18 cellular contexts compared by ENCODE assay signal in the genomic region with DNA sequence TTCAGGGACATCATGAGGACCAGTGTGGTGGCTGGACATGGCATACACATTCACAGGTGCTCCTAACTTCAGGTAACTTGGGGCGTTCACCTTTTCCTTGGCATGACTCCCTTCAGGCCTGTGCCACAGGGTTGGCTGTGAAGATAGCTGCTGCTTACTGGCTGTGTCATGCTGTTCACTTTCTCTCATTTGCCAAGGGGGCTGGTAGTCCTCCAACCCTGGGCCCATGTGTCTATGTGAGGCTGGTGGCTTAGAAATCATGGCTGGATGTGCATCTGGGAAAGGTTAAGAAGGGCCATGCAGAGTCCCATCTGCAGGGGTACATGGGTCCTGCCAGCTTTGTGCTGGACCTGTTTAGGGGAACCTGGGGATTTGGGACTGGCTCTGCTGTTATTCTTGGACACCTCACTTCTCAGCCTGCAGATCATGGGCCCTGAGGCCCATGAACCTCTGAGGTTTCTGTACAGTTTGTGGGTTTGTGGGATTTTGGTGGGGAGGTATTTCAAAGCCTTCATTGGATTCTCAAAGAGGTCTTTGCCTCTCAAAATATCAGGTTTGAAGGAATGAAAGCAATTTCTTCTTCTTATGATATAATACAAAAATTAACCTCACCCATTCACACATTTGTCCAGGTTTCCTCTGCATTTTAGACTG.
DNase-seq lines count a peak whose midpoint lies in the region; ATAC-seq and TF ChIP-seq lines count a peak whose summit lies in the region.
"Had no signal": no experiment of that assay in that cellular context is flagged by ENCODE, and none has a peak within 500 bp of the region (broad histone marks: within the 10 kb centered on the region; RNA-seq: fewer than 3 reads in every experiment).

No MANE protein-coding gene starts in this region.

- no peak overlapping the region for H3K9ac ChIP-seq in H9 (ENCODE audit: extremely low read depth, insufficient read length, low read length)
- no peak overlapping the region for H3K9ac ChIP-seq in MM.1S (ENCODE audit: low read length)
- H3K9ac ChIP-seq: BLaER1 had no signal

- H3K36me3 Mint-ChIP-seq in H9 (ENCODE audit: insufficient read depth in 1 of 3, low read depth in 3 of 3) = peaks cover 3 to 28% (median 14%) of the 10 kb centered on the region in 3 experiments; a peak in 6 of 7 replicates
- H3K36me3 Mint-ChIP-seq: CD14-positive monocyte; CD4-positive, alpha-beta memory T cell had no signal

- no peak overlapping the region for H2BK15ac ChIP-seq in H9 (ENCODE audit: low read depth, low read length)

- no peak overlapping the region; a peak in 1 of 7 replicates for H3K27ac Mint-ChIP-seq in H9
- H3K27ac Mint-ChIP-seq: CD14-positive monocyte; CD4-positive, alpha-beta memory T cell had no signal

- no peak overlapping the region for H2BK20ac ChIP-seq in H9 (ENCODE audit: low read depth, low read length, poor library complexity, severe bottlenecking)

- H3K79me2 ChIP-seq in H9 (ENCODE audit: insufficient read depth, low read length) (no peaks in the 10 kb centered on the region), MM.1S (ENCODE audit: low read length) (no peaks in the 10 kb centered on the region)

- no peak overlapping the region for H2BK12ac ChIP-seq in H9 (ENCODE audit: insufficient read length, low read depth, low read length)

- no peak overlapping the region for H3K27ac ChIP-seq in right atrium auricular region
- H3K27ac ChIP-seq in H9 (ENCODE audit: insufficient read length, low read depth, low read length) = no peak overlapping the region
- H3K27ac ChIP-seq in MM.1S (ENCODE audit: low read length) = peak overlapping the region; percentile 56
- H3K27ac ChIP-seq in esophagus muscularis mucosa (replicated peaks in 1 of 4) = no peak overlapping the region
- H3K27ac ChIP-seq in caudate nucleus (ENCODE audit: low read depth, low read length) = no peak overlapping the region
- H3K27ac ChIP-seq: 22Rv1, BLaER1, HL-60 had no signal

- H3K27me3 ChIP-seq in right atrium auricular region (no peaks in the 10 kb centered on the region), H9 (ENCODE audit: insufficient read depth, low read length) (no peaks in the 10 kb centered on the region), MM.1S (replicated peaks; ENCODE audit: insufficient read depth, low read length) (no peaks in the 10 kb centered on the region), esophagus muscularis mucosa (no peaks in the 10 kb centered on the region)
- H3K27me3 ChIP-seq: BLaER1 had no signal

- no peak overlapping the region for H3K4me3 ChIP-seq in right atrium auricular region
- no peak overlapping the region for H3K4me3 ChIP-seq in MM.1S (ENCODE audit: low read length)
- no peak overlapping the region for H3K4me3 ChIP-seq in esophagus muscularis mucosa
- H3K4me3 ChIP-seq: BLaER1 had no signal

- H4K8ac ChIP-seq in H9 (replicated peaks; ENCODE audit: insufficient read length, low read depth, low read length) = no peak overlapping the region

- intact Hi-C loops in Right ventricle myocardium superior (cut with DNase I) (no loop called here), esophagus muscularis mucosa (cut with DNase I) (no loop called here)

- no peaks in the 10 kb centered on the region for H3K79me1 ChIP-seq in H9 (ENCODE audit: insufficient read depth, low read depth, low read length, poor library complexity, severe bottlenecking)

- H4K5ac ChIP-seq in H9 (ENCODE audit: insufficient read length, low read depth, low read length) = no peak overlapping the region

- no peaks in the 10 kb centered on the region for H3K9me2 ChIP-seq in MM.1S (replicated peaks; ENCODE audit: insufficient read depth, low read length)

- no peak overlapping the region for H3K4ac ChIP-seq in H9 (ENCODE audit: low read depth, low read length)

- H3K36me3 ChIP-seq in right atrium auricular region (no peaks in the 10 kb centered on the region), MM.1S (replicated peaks; ENCODE audit: insufficient read depth, low read length) (no peaks in the 10 kb centered on the region), esophagus muscularis mucosa (peaks cover 0 to 5% (median 0%) of the 10 kb centered on the region in 4 donors)
- H3K36me3 ChIP-seq: BLaER1 had no signal

- no peak overlapping the region for H3K4me2 ChIP-seq in H9 (ENCODE audit: insufficient read depth, insufficient read length, low read length)
- peak overlapping the region; percentile 47; the same call in 1 of the 2 replicates for H3K4me2 ChIP-seq in MM.1S (ENCODE audit: low read depth, low read length)
- H3K4me2 ChIP-seq: BLaER1 had no signal

- no peak overlapping the region for H2BK120ac ChIP-seq in H9 (ENCODE audit: low read depth, low read length, poor library complexity, severe bottlenecking)

- H2AFZ ChIP-seq in H9 (ENCODE audit: low read length) (no peak overlapping the region), MM.1S (ENCODE audit: low read length) (no peak overlapping the region)

- H3K27me3 Mint-ChIP-seq in H9 (ENCODE audit: low read depth) = peaks cover 5% of the 10 kb centered on the region; the same call in 1 of the 2 replicates

- H3K18ac ChIP-seq in H9 (ENCODE audit: insufficient read length, low read depth, low read length) = no peak overlapping the region

- H4K20me1 ChIP-seq in H9 (ENCODE audit: control insufficient read depth, insufficient read depth, insufficient read length) = no peaks in the 10 kb centered on the region
- H4K20me1 ChIP-seq in MM.1S (ENCODE audit: insufficient read depth, low read length) = no peaks in the 10 kb centered on the region
- H4K20me1 ChIP-seq: BLaER1 had no signal

- no peak for TF ChIP-seq POLR2A in esophagus muscularis mucosa (IDR thresholded peaks at IDR 0.05; ENCODE audit: low read depth)

- peaks cover 19% of the 10 kb centered on the region for H3F3A ChIP-seq in MM.1S (ENCODE audit: insufficient read depth, low read length)

- no peak overlapping the region for H2BK5ac ChIP-seq in H9 (ENCODE audit: insufficient read length, low read length)

- DNase-seq in Right ventricle myocardium superior (no peak), right atrium auricular region (ENCODE audit: low spot score) (no peak), H9 (no peak), MM.1S (peak; percentile 36), esophagus muscularis mucosa (ENCODE audit: extremely low spot score) (peak; percentile 87), caudate nucleus (lab: John Stamatoyannopoulos, UW) (no peak)
- DNase-seq: CD4-positive, alpha-beta memory T cell; DMS153; DMS79; GDM1; GOT3; H7 had no signal

- peak overlapping the region; percentile 68 for H3K56ac ChIP-seq in H9 (ENCODE audit: insufficient read length, low read depth, low read length)

- H3K9me3 Mint-ChIP-seq in H9 = peaks cover 6 to 7% of the 10 kb centered on the region in 2 experiments

- no peaks in the 10 kb centered on the region for H3K4me1 Mint-ChIP-seq in H9
- H3K4me1 Mint-ChIP-seq: CD14-positive monocyte; CD4-positive, alpha-beta memory T cell had no signal

- H3K4me1 ChIP-seq in right atrium auricular region (no peaks in the 10 kb centered on the region), H9 (ENCODE audit: insufficient read depth, low read length) (no peaks in the 10 kb centered on the region), MM.1S (ENCODE audit: low read length) (peaks cover 39% of the 10 kb centered on the region), esophagus muscularis mucosa (no peaks in the 10 kb centered on the region)
- H3K4me1 ChIP-seq: BLaER1 had no signal

- H3K4me3 Mint-ChIP-seq in H9 = no peak overlapping the region
- H3K4me3 Mint-ChIP-seq: CD14-positive monocyte; CD4-positive, alpha-beta memory T cell had no signal

- no CpG with 5 or more reads among the region's 1 CpG for WGBS in H9 (ENCODE audit: extremely low coverage, insufficient read length, low lambda C conversion rate)
- 75% methylated on average over 1 of the region's 1 CpG for WGBS in esophagus muscularis mucosa

- no peak overlapping the region for H4K91ac ChIP-seq in H9 (ENCODE audit: insufficient read length, low read depth, low read length)

- TF ChIP-seq EP300 in esophagus muscularis mucosa (IDR thresholded peaks at IDR 0.05) = no peak

- no peak overlapping the region; the same call in 1 of the 2 replicates for H3K14ac ChIP-seq in H9 (ENCODE audit: insufficient read depth, low read length)

- H3K23ac ChIP-seq in H9 (ENCODE audit: insufficient read length, low read depth, low read length) = no peak overlapping the region

- peak; percentile 9 for ATAC-seq in Right ventricle myocardium superior (ENCODE audit: poor library complexity)
- ATAC-seq in GM19324 (IDR thresholded peaks at IDR 0.05; ENCODE audit: low FRiP score, unreplicated experiment) = no peak
- no peak for ATAC-seq in GM21381 (IDR thresholded peaks at IDR 0.05; ENCODE audit: unreplicated experiment)

- no peaks in the 10 kb centered on the region for H3K9me3 ChIP-seq in right atrium auricular region
- H3K9me3 ChIP-seq in H9 (ENCODE audit: control insufficient read depth, low read depth, low read length) = no peaks in the 10 kb centered on the region
- H3K9me3 ChIP-seq in MM.1S (replicated peaks; ENCODE audit: insufficient read depth, low read length) = no peaks in the 10 kb centered on the region
- H3K9me3 ChIP-seq in esophagus muscularis mucosa = peaks cover 0 to 4% (median 0%) of the 10 kb centered on the region in 4 donors
- H3K9me3 ChIP-seq: BLaER1 had no signal

- H2AK5ac ChIP-seq in H9 (ENCODE audit: insufficient read length, low read length) = no peak overlapping the region

- TF ChIP-seq CTCF in right atrium auricular region (IDR thresholded peaks at IDR 0.05) = no peak
- no peak for TF ChIP-seq CTCF in H9 (conservative IDR thresholded peaks at IDR 0.05)
- TF ChIP-seq CTCF in MM.1S (IDR thresholded peaks at IDR 0.05; ENCODE audit: low read length) = no peak
- no peak for TF ChIP-seq CTCF in esophagus muscularis mucosa (IDR thresholded peaks at IDR 0.05)

- no peak overlapping the region for H3T11ph ChIP-seq in H9 (ENCODE audit: low read length)

- H3K23me2 ChIP-seq in H9 (ENCODE audit: insufficient read length, low read depth, low read length, poor library complexity, severe bottlenecking) = no peaks in the 10 kb centered on the region

Comparison
In these comparisons a context has a peak if more than half of its experiments do, and no peak if none do; other contexts are left out.
1. DNase-seq: peak in MM.1S (single experiment) and esophagus muscularis mucosa (single experiment); none in Right ventricle myocardium superior (single experiment), right atrium auricular region (single experiment), H9 (single experiment) and caudate nucleus (0 of 61).